In genomic region chr1:244548558-244549115, GRCh38 we compare ENCODE assay signal across 31 cellular contexts.
DNase-seq lines count a peak whose midpoint lies in the region; ATAC-seq, FAIRE-seq and TF ChIP-seq lines count a peak whose summit lies in the region.
"Had no signal": no experiment of that assay in that cellular context is flagged by ENCODE, and none has a peak within 500 bp of the region (broad histone marks: within the 10 kb centered on the region; RNA-seq: fewer than 3 reads in every experiment).

No MANE protein-coding gene starts in this region.

- H3K36me3 ChIP-seq in H1 (ENCODE audit: control insufficient read depth in 2 of 4, insufficient read depth in 4 of 4, low read length in 3 of 4): no peaks in the 10 kb centered on the region
- H3K36me3 ChIP-seq: BLaER1, breast epithelium, sigmoid colon had no signal

- no peak overlapping the region for H3K56ac ChIP-seq in H9 (ENCODE audit: insufficient read length, low read depth, low read length)
- H3K56ac ChIP-seq in H1 (replicated peaks; ENCODE audit: insufficient read length, low read depth, low read length): no peak overlapping the region

- no peak overlapping the region for H4K5ac ChIP-seq in H9 (ENCODE audit: insufficient read length, low read depth, low read length)
- H4K5ac ChIP-seq in H1 (ENCODE audit: insufficient read length, low read depth, low read length): no peak overlapping the region

- no peak for DNase-seq in H9
- peak; percentile 1 for DNase-seq in OCI-M1 (lab: John Stamatoyannopoulos, UW)
- DNase-seq in H1 (ENCODE audit: low read depth in 1 of 2, low spot score in 2 of 2): no peak
- no peak for DNase-seq in stimulated activated naive CD4-positive, alpha-beta T cell (lab: John Stamatoyannopoulos, UW)
- no peak for DNase-seq in medulla oblongata (ENCODE audit: extremely low spot score)
- no peak for DNase-seq in left colon
- DNase-seq: activated CD4-positive, alpha-beta T cell treated with anti-CD3 and anti-CD28 coated beads for 4 hours; activated effector memory CD4-positive, alpha-beta T cell treated with anti-CD3 and anti-CD28 coated beads, Interleukin-2, amount 50 U/mL, for 16 hours; activated T-cell treated with anti-CD3 and anti-CD28 coated beads, Interleukin-2, amount 50 U/mL, for 24 hours; anterior cingulate cortex; DMS79 treated with DMSO at 0.1 percent for 48 hours; GDM1; GM23248; hippocampal formation; MV-4-11; NCI-H1436 treated with DMSO at 0.1 percent for 48 hours; NCI-H510A treated with DMSO at 0.1 percent for 48 hours; Right ventricle myocardium superior; sigmoid colon; stimulated activated CD4-positive, alpha-beta T cell treated with anti-CD3 and anti-CD28 coated beads, Interleukin-4, amount 100 ng/mL, for 24 hours; T-helper 17 cell; trophoblast cell had no signal

- no peaks in the 10 kb centered on the region for H3K79me1 ChIP-seq in H9 (ENCODE audit: insufficient read depth, low read depth, low read length, poor library complexity, severe bottlenecking)
- no peaks in the 10 kb centered on the region for H3K79me1 ChIP-seq in H1 (ENCODE audit: low read depth, low read length)

- H4K20me1 ChIP-seq in H9 (ENCODE audit: control insufficient read depth, insufficient read depth, insufficient read length) (no peaks in the 10 kb centered on the region), H1 (replicated peaks in 1 of 2; ENCODE audit: control insufficient read depth in 1 of 2, insufficient read depth in 2 of 2, low read length in 2 of 2) (no peaks in the 10 kb centered on the region)
- H4K20me1 ChIP-seq: BLaER1 had no signal

- WGBS in H9 (ENCODE audit: extremely low coverage, insufficient read length, low lambda C conversion rate): no CpG with 5 or more reads among the region's 2 CpGs
- WGBS in H1 (ENCODE audit: extremely low coverage in 1 of 2, insufficient coverage in 1 of 2, insufficient read length in 1 of 2, insufficient replicate concordance in 2 of 2, low coverage in 1 of 2, low lambda C conversion rate in 2 of 2, missing lambda C conversion rate in 1 of 2), 2 experiments: 73% methylated on average over 2 of the region's 2 CpGs; no CpG with 5 or more reads in 1 of the 2 experiments

- no peak overlapping the region for H3K4me3 Mint-ChIP-seq in H9
- H3K4me3 Mint-ChIP-seq: activated naive CD8-positive, alpha-beta T cell; activated T-cell treated with anti-CD3 and anti-CD28 coated beads, Interleukin-2, amount 50 U/mL, for 24 hours; natural killer cell treated with Interleukin-12 subunit alpha and Interleukin-12 subunit beta and Interleukin-15 and Interleukin-18, amount 100 ng/mL, for 72 hours; T-helper 17 cell had no signal

- POLR2A ChIA-PET in H1 (lab: Charles Lee; ENCODE audit: partially characterized antibody): interaction anchor here (0.6 to 1.0 kb wide), 2 partner anchors 97 to 171 kb away, joined by 4 read pairs; no protein-coding TSS in a partner anchor

- H3K79me2 ChIP-seq in H9 (ENCODE audit: insufficient read depth, low read length) (no peaks in the 10 kb centered on the region), H1 (ENCODE audit: control insufficient read depth in 1 of 2, insufficient read depth in 2 of 2, low read length in 2 of 2) (no peaks in the 10 kb centered on the region)

- CTCF ChIA-PET in H1 (lab: Charles Lee; ENCODE audit: partially characterized antibody): interaction anchor here (0.6 to 0.7 kb wide), 2 partner anchors 13 to 275 kb away, joined by 3 read pairs; no protein-coding TSS in a partner anchor

- H2BK12ac ChIP-seq in H9 (ENCODE audit: insufficient read length, low read depth, low read length) (no peak overlapping the region), H1 (ENCODE audit: low read depth, low read length) (no peak overlapping the region)

- no peaks in the 10 kb centered on the region for H3K27me3 Mint-ChIP-seq in H9 (ENCODE audit: low read depth)
- H3K27me3 Mint-ChIP-seq: activated naive CD8-positive, alpha-beta T cell; activated T-cell treated with anti-CD3 and anti-CD28 coated beads, Interleukin-2, amount 50 U/mL, for 24 hours; natural killer cell treated with Interleukin-12 subunit alpha and Interleukin-12 subunit beta and Interleukin-15 and Interleukin-18, amount 100 ng/mL, for 72 hours; T-helper 17 cell had no signal

- H2BK20ac ChIP-seq in H9 (ENCODE audit: low read depth, low read length, poor library complexity, severe bottlenecking) (no peak overlapping the region), H1 (ENCODE audit: low read length) (no peak overlapping the region)

- H3K9ac ChIP-seq in H9 (ENCODE audit: extremely low read depth, insufficient read length, low read length): no peak overlapping the region
- H3K9ac ChIP-seq in H1 (replicated peaks in 1 of 4; ENCODE audit: extremely low read depth in 1 of 4, low read depth in 3 of 4, low read length in 3 of 4): no peak overlapping the region
- H3K9ac ChIP-seq: BLaER1, GM23248 had no signal

- H3K4me1 ChIP-seq in H9 (ENCODE audit: insufficient read depth, low read length) (no peaks in the 10 kb centered on the region), H1 (replicated peaks in 1 of 4; ENCODE audit: control insufficient read depth in 3 of 4, insufficient read depth in 4 of 4, low read length in 3 of 4) (no peaks in the 10 kb centered on the region)
- H3K4me1 ChIP-seq: BLaER1, breast epithelium, sigmoid colon had no signal

- FAIRE-seq in H1 (lab: Jason Lieb, UNC): peak; percentile 13
- FAIRE-seq: endothelial cell of umbilical vein had no signal

- peaks cover 2 to 7% of the 10 kb centered on the region in 2 experiments; a peak in 3 of 5 replicates for H3K9me3 Mint-ChIP-seq in H9
- H3K9me3 Mint-ChIP-seq: natural killer cell treated with Interleukin-12 subunit alpha and Interleukin-12 subunit beta and Interleukin-15 and Interleukin-18, amount 100 ng/mL, for 72 hours had no signal

- H3K4me3 ChIP-seq in H1 (ENCODE audit: extremely low read depth in 1 of 4, insufficient read depth in 2 of 4, low read depth in 3 of 4, low read length in 4 of 4): no peak overlapping the region
- H3K4me3 ChIP-seq: BLaER1, breast epithelium, GM23248, lung, sigmoid colon had no signal

- H2BK15ac ChIP-seq in H9 (ENCODE audit: low read depth, low read length): no peak overlapping the region
- no peak overlapping the region for H2BK15ac ChIP-seq in H1 (ENCODE audit: low read length)

- no peak overlapping the region for H2BK5ac ChIP-seq in H9 (ENCODE audit: insufficient read length, low read length)
- no peak overlapping the region for H2BK5ac ChIP-seq in H1 (ENCODE audit: low read depth, low read length)

- peak; percentile 30 to 50 for TF ChIP-seq RAD21 in H1 (IDR thresholded peaks at IDR 0.05 in 1 of 2, conservative IDR thresholded peaks at IDR 0.05 in 1 of 2; ENCODE audit: low read depth in 2 of 2, low read length in 2 of 2)

- intact Hi-C loops in left colon (cut with DNase I, micrococcal nuclease): no loop called here

- no peak overlapping the region for H2AK5ac ChIP-seq in H9 (ENCODE audit: insufficient read length, low read length)
- H2AK5ac ChIP-seq in H1 (ENCODE audit: low read depth, low read length): no peak overlapping the region

- H3K27me3 ChIP-seq in H9 (ENCODE audit: insufficient read depth, low read length) (no peaks in the 10 kb centered on the region), H1 (replicated peaks in 1 of 4; ENCODE audit: control insufficient read depth in 3 of 4, extremely low read depth in 1 of 4, insufficient read depth in 3 of 4, low read length in 3 of 4) (no peaks in the 10 kb centered on the region)
- H3K27me3 ChIP-seq: BLaER1, breast epithelium, sigmoid colon had no signal

- H3K4me1 Mint-ChIP-seq in H9: no peaks in the 10 kb centered on the region
- H3K4me1 Mint-ChIP-seq: T-helper 17 cell had no signal

- H3K27ac Mint-ChIP-seq in H9: no peak overlapping the region
- H3K27ac Mint-ChIP-seq: activated naive CD8-positive, alpha-beta T cell; activated T-cell treated with anti-CD3 and anti-CD28 coated beads, Interleukin-2, amount 50 U/mL, for 24 hours; natural killer cell treated with Interleukin-12 subunit alpha and Interleukin-12 subunit beta and Interleukin-15 and Interleukin-18, amount 100 ng/mL, for 72 hours; T-helper 17 cell had no signal

- no peak for TF ChIP-seq EP300 in H1 (IDR thresholded peaks at IDR 0.05; ENCODE audit: borderline replicate concordance in 1 of 2, low read depth in 2 of 2, low read length in 2 of 2)

- no peak for TF ChIP-seq POLR2A in H1 (IDR thresholded peaks at IDR 0.05; ENCODE audit: control extremely low read depth in 1 of 2, low read depth in 2 of 2, low read length in 2 of 2)

- H3K36me3 Mint-ChIP-seq in H9 (ENCODE audit: insufficient read depth in 1 of 3, low read depth in 3 of 3): peaks cover 0 to 1% (median 0%) of the 10 kb centered on the region in 3 experiments; a peak in 1 of 7 replicates

- ATAC-seq in GM21723 (IDR thresholded peaks at IDR 0.05; ENCODE audit: unreplicated experiment): no peak
- no peak for ATAC-seq in left colon
- ATAC-seq: natural killer cell treated with Interleukin-12 subunit alpha and Interleukin-12 subunit beta and Interleukin-15 and Interleukin-18, amount 100 ng/mL, for 72 hours; T-helper 17 cell had no signal

- no peak overlapping the region for H3K27ac ChIP-seq in C4-2B
- H3K27ac ChIP-seq in H9 (ENCODE audit: insufficient read length, low read depth, low read length): no peak overlapping the region
- H3K27ac ChIP-seq in H1 (ENCODE audit: low read depth, low read length): no peak overlapping the region
- H3K27ac ChIP-seq: BLaER1, breast epithelium, GM23248, HL-60, sigmoid colon had no signal

- H3K4ac ChIP-seq in H9 (ENCODE audit: low read depth, low read length) (no peak overlapping the region), H1 (replicated peaks; ENCODE audit: insufficient read length, low read depth, low read length) (no peak overlapping the region)

- H3K18ac ChIP-seq in H9 (ENCODE audit: insufficient read length, low read depth, low read length): no peak overlapping the region
- no peak overlapping the region for H3K18ac ChIP-seq in H1 (ENCODE audit: extremely low read depth, low read length)

- TF ChIP-seq CTCF in C4-2B (conservative IDR thresholded peaks at IDR 0.05) (peak; percentile 14), H9 (conservative IDR thresholded peaks at IDR 0.05) (peak; percentile 41; the same call in 2 of the 3 replicates), H1 (IDR thresholded peaks at IDR 0.05; ENCODE audit: control extremely low read depth in 1 of 3, insufficient read depth in 1 of 3, low read depth in 1 of 3, low read length in 3 of 3) (peak in 1 of 3 experiments; percentile 36; a peak in 1 of 4 replicates)

- no peaks in the 10 kb centered on the region for H3K23me2 ChIP-seq in H9 (ENCODE audit: insufficient read length, low read depth, low read length, poor library complexity, severe bottlenecking)
- no peaks in the 10 kb centered on the region for H3K23me2 ChIP-seq in H1 (ENCODE audit: low read depth, low read length)

- H3T11ph ChIP-seq in H9 (ENCODE audit: low read length): no peak overlapping the region

- no peak overlapping the region for H4K91ac ChIP-seq in H9 (ENCODE audit: insufficient read length, low read depth, low read length)
- no peak overlapping the region for H4K91ac ChIP-seq in H1 (replicated peaks; ENCODE audit: insufficient read length, low read length)

- H3K9me3 ChIP-seq in H9 (ENCODE audit: control insufficient read depth, low read depth, low read length) (no peaks in the 10 kb centered on the region), H1 (ENCODE audit: insufficient read depth in 2 of 2, low read depth in 1 of 2, low read length in 1 of 2) (0 out of 4 replicates have a peak, but pooled peaks cover 0 to 2% of the 10 kb centered on the region in 2 experiments)

- H2BK120ac ChIP-seq in H9 (ENCODE audit: low read depth, low read length, poor library complexity, severe bottlenecking): no peak overlapping the region
- H2BK120ac ChIP-seq in H1 (replicated peaks; ENCODE audit: low read depth, low read length): no peak overlapping the region

- H3K14ac ChIP-seq in H9 (ENCODE audit: insufficient read depth, low read length): no peak overlapping the region
- no peak overlapping the region for H3K14ac ChIP-seq in H1 (ENCODE audit: insufficient read length)

- H4K8ac ChIP-seq in H9 (replicated peaks; ENCODE audit: insufficient read length, low read depth, low read length): no peak overlapping the region
- H4K8ac ChIP-seq in H1 (ENCODE audit: extremely low read depth, insufficient read depth, low read length): no peak overlapping the region

- H3K4me2 ChIP-seq in H9 (ENCODE audit: insufficient read depth, insufficient read length, low read length) (no peak overlapping the region), H1 (ENCODE audit: insufficient read depth in 1 of 2, low read depth in 2 of 2, low read length in 2 of 2) (no peak overlapping the region)
- H3K4me2 ChIP-seq: BLaER1 had no signal

- no peak overlapping the region for H2AFZ ChIP-seq in H9 (ENCODE audit: low read length)
- H2AFZ ChIP-seq in H1 (ENCODE audit: low read length): no peak overlapping the region
- H2AFZ ChIP-seq: GM23248 had no signal

- H3K23ac ChIP-seq in H9 (ENCODE audit: insufficient read length, low read depth, low read length) (no peak overlapping the region), H1 (ENCODE audit: insufficient read length) (no peak overlapping the region)
